ENCODE assay signal across 12 cellular contexts in genomic region chr15:95410757-95411156, GRCh38.
"Had no signal": no experiment of that assay in that cellular context is flagged by ENCODE, and none has a peak within 500 bp of the region (broad histone marks: within the 10 kb centered on the region; RNA-seq: fewer than 3 reads in every experiment).

No MANE protein-coding gene starts in this region.

- DNase-seq: activated CD4-positive, alpha-beta T cell treated with anti-CD3 and anti-CD28 coated beads for 4 hours; activated CD8-positive, alpha-beta memory T cell treated with anti-CD3 and anti-CD28 coated beads, Interleukin-2, amount 50 U/mL, for 4 hours; activated CD8-positive, alpha-beta T cell treated with anti-CD3 and anti-CD28 coated beads for 36 hours; activated T-cell treated with anti-CD3 and anti-CD28 coated beads, Interleukin-2, amount 50 U/mL, for 72 hours; effector CD8-positive, alpha-beta T cell; mammary epithelial cell; psoas muscle; stimulated activated CD4-positive, alpha-beta T cell treated with anti-CD3 and anti-CD28 coated beads, Interleukin-2, amount 100 ng/mL, for 48 hours; stimulated activated naive CD4-positive, alpha-beta T cell treated with Interleukin-2 at 50 U/mL for 16 hours; T-helper 9 cell; upper lobe of left lung had no signal

- H3K27me3 Mint-ChIP-seq: activated CD8-positive, alpha-beta T cell treated with anti-CD3 and anti-CD28 coated beads for 36 hours had no signal

- H3K27ac Mint-ChIP-seq: activated CD8-positive, alpha-beta T cell treated with anti-CD3 and anti-CD28 coated beads for 36 hours; activated T-cell treated with anti-CD3 and anti-CD28 coated beads, Interleukin-2, amount 50 U/mL, for 72 hours had no signal

- H3K9me3 Mint-ChIP-seq: activated CD8-positive, alpha-beta T cell treated with anti-CD3 and anti-CD28 coated beads for 36 hours had no signal

- H3K4me3 Mint-ChIP-seq: activated CD8-positive, alpha-beta T cell treated with anti-CD3 and anti-CD28 coated beads for 36 hours; activated T-cell treated with anti-CD3 and anti-CD28 coated beads, Interleukin-2, amount 50 U/mL, for 72 hours; nephron had no signal
